In genomic region chr2:140061240-140061639, GRCh38 we compare ENCODE assay signal across 1 cellular context.
TF ChIP-seq lines count a peak whose summit lies in the region.

No MANE protein-coding gene starts in this region.

TF ChIP-seq in HEK293, 187 proteins besides CTCF, POLR2A, EP300 and RAD21 (continued from another document and continues in another):
- TF ChIP-seq GFI1B (tag by site-specific recombination; IDR thresholded peaks at IDR 0.05) (no peak), ZNF416 (tag by site-specific recombination; IDR thresholded peaks at IDR 0.05) (no peak), ZNF548 (tag by site-specific recombination; IDR thresholded peaks at IDR 0.05) (no peak), ZNF670 (tag by site-specific recombination; IDR thresholded peaks at IDR 0.05; ENCODE audit: low read depth) (no peak), ZXDB (tag by site-specific recombination; IDR thresholded peaks at IDR 0.05) (no peak), ZNF214 (tag by site-specific recombination; IDR thresholded peaks at IDR 0.05; ENCODE audit: borderline replicate concordance) (no peak), ZNF26 (tag by site-specific recombination; IDR thresholded peaks at IDR 0.05) (no peak), ZFP3 (tag by site-specific recombination; IDR thresholded peaks at IDR 0.05; ENCODE audit: low read depth) (no peak), ZIC2 (tag by site-specific recombination; IDR thresholded peaks at IDR 0.05) (no peak), SCRT2 (tag by site-specific recombination; IDR thresholded peaks at IDR 0.05) (no peak), ZBTB17 (tag by site-specific recombination; IDR thresholded peaks at IDR 0.05) (no peak), ZSCAN30 (tag by site-specific recombination; IDR thresholded peaks at IDR 0.05) (no peak), GLIS1 (tag by site-specific recombination; IDR thresholded peaks at IDR 0.05) (no peak), ZNF354C (tag by site-specific recombination; IDR thresholded peaks at IDR 0.05; ENCODE audit: borderline replicate concordance, low read depth) (no peak), ZNF157 (tag by site-specific recombination; IDR thresholded peaks at IDR 0.05) (no peak), ZNF701 (tag by site-specific recombination; IDR thresholded peaks at IDR 0.05) (no peak), ZNF629 (tag by site-specific recombination; IDR thresholded peaks at IDR 0.05) (no peak), MZF1 (tag by site-specific recombination; IDR thresholded peaks at IDR 0.05; ENCODE audit: borderline replicate concordance) (no peak), AEBP2 (tag by site-specific recombination; IDR thresholded peaks at IDR 0.05; ENCODE audit: borderline replicate concordance) (no peak), WT1 (tag by site-specific recombination; IDR thresholded peaks at IDR 0.05) (no peak), KLF8 (tag by site-specific recombination; IDR thresholded peaks at IDR 0.05) (no peak), BCL11A (tag by site-specific recombination; IDR thresholded peaks at IDR 0.05; ENCODE audit: low read depth) (no peak), ZNF10 (tag by site-specific recombination; IDR thresholded peaks at IDR 0.05) (no peak), EGR2 (tag by site-specific recombination; IDR thresholded peaks at IDR 0.05; ENCODE audit: low read depth) (no peak), ZBTB7A (tag by site-specific recombination; IDR thresholded peaks at IDR 0.05; ENCODE audit: low read depth) (no peak), ZNF391 (tag by site-specific recombination; IDR thresholded peaks at IDR 0.05; ENCODE audit: borderline replicate concordance, low read depth) (no peak), ZNF138 (tag by site-specific recombination; IDR thresholded peaks at IDR 0.05; ENCODE audit: borderline replicate concordance) (no peak), ZNF19 (tag by site-specific recombination; IDR thresholded peaks at IDR 0.05; ENCODE audit: low read depth) (no peak), ZNF623 (tag by site-specific recombination; IDR thresholded peaks at IDR 0.05) (peak; percentile 62), ZNF488 (tag by site-specific recombination; IDR thresholded peaks at IDR 0.05) (no peak), PRDM10 (tag by site-specific recombination; IDR thresholded peaks at IDR 0.05) (no peak), OSR2 (tag by site-specific recombination; IDR thresholded peaks at IDR 0.05) (no peak), INSM2 (tag by site-specific recombination; IDR thresholded peaks at IDR 0.05) (no peak), ZNF792 (tag by site-specific recombination; IDR thresholded peaks at IDR 0.05) (no peak), ZBTB6 (tag by site-specific recombination; IDR thresholded peaks at IDR 0.05) (no peak), ZNF555 (tag by site-specific recombination; conservative IDR thresholded peaks at IDR 0.05) (peak; percentile 83), ZNF335 (tag by site-specific recombination; conservative IDR thresholded peaks at IDR 0.05) (no peak), ZNF174 (tag by site-specific recombination; IDR thresholded peaks at IDR 0.05) (no peak), ZNF768 (tag by site-specific recombination; IDR thresholded peaks at IDR 0.05) (no peak), ZNF677 (tag by site-specific recombination; IDR thresholded peaks at IDR 0.05) (no peak), ZNF76 (tag by site-specific recombination; IDR thresholded peaks at IDR 0.05; ENCODE audit: borderline replicate concordance, low read depth) (no peak), ZFP41 (tag by site-specific recombination; IDR thresholded peaks at IDR 0.05; ENCODE audit: borderline replicate concordance) (no peak), SCRT1 (tag by site-specific recombination; IDR thresholded peaks at IDR 0.05; ENCODE audit: borderline replicate concordance) (no peak), ZBTB1 (tag by site-specific recombination; IDR thresholded peaks at IDR 0.05) (no peak), ZNF121 (tag by site-specific recombination; IDR thresholded peaks at IDR 0.05) (no peak), ZNF350 (tag by site-specific recombination; IDR thresholded peaks at IDR 0.05) (no peak), ZBTB21 (tag by site-specific recombination; IDR thresholded peaks at IDR 0.05) (no peak), ZBTB8A (tag by site-specific recombination; IDR thresholded peaks at IDR 0.05) (peak; percentile 61; the same call in 1 of the 2 replicates), ZNF600 (tag by site-specific recombination; IDR thresholded peaks at IDR 0.05) (no peak), ZSCAN5A (tag by site-specific recombination; IDR thresholded peaks at IDR 0.05) (no peak), ZNF610 (tag by site-specific recombination; IDR thresholded peaks at IDR 0.05; ENCODE audit: borderline replicate concordance) (no peak), ZNF169 (tag by site-specific recombination; IDR thresholded peaks at IDR 0.05) (no peak), KLF17 (tag by site-specific recombination; IDR thresholded peaks at IDR 0.05) (no peak), SALL2 (tag by site-specific recombination; IDR thresholded peaks at IDR 0.05; ENCODE audit: borderline replicate concordance) (no peak), SETDB1 (IDR thresholded peaks at IDR 0.05; ENCODE audit: insufficient read length, low read length) (no peak), ZFHX2 (tag by site-specific recombination; conservative IDR thresholded peaks at IDR 0.05) (no peak), ZNF140 (tag by site-specific recombination; IDR thresholded peaks at IDR 0.05) (peak; percentile 58; the same call in 1 of the 2 replicates), ZNF560 (tag by site-specific recombination; IDR thresholded peaks at IDR 0.05; ENCODE audit: borderline replicate concordance) (0 out of 2 replicates have a peak, but pooled peaks have one; percentile 8), ZNF830 (tag by site-specific recombination; IDR thresholded peaks at IDR 0.05; ENCODE audit: low read depth) (no peak), ZSCAN16 (tag by site-specific recombination; IDR thresholded peaks at IDR 0.05) (no peak), PRDM6 (tag by site-specific recombination; IDR thresholded peaks at IDR 0.05) (no peak), ZNF112 (tag by site-specific recombination; IDR thresholded peaks at IDR 0.05) (no peak), GLIS2 (tag by site-specific recombination; IDR thresholded peaks at IDR 0.05) (no peak), ZNF510 (tag by site-specific recombination; IDR thresholded peaks at IDR 0.05; ENCODE audit: insufficient replicate concordance) (peak; percentile 32)
